Comparison of ENCODE assay signal across 11 cellular contexts in genomic region chr17:82247856-82248671, GRCh38. TPM values are rescaled to one million over a fixed set of nuclear protein-coding genes. Genes with fewer than 3 reads are reported as not detected.
DNase-seq lines count a peak whose midpoint lies in the region; ATAC-seq and TF ChIP-seq lines count a peak whose summit lies in the region.
"Had no signal": no experiment of that assay in that cellular context is flagged by ENCODE, and none has a peak within 500 bp of the region (broad histone marks: within the 10 kb centered on the region; RNA-seq: fewer than 3 reads in every experiment).

No MANE protein-coding gene starts in this region.

- peaks cover 84% of the 10 kb centered on the region for H3K79me2 ChIP-seq in mammary epithelial cell (ENCODE audit: insufficient read depth, low read length)

- no peak for TF ChIP-seq POLR2A in breast epithelium (IDR thresholded peaks at IDR 0.05)

- H3K4me2 ChIP-seq in mammary epithelial cell (ENCODE audit: insufficient read depth, low read depth, low read length): no peak overlapping the region

- H3K27me3 ChIP-seq in breast epithelium: no peaks in the 10 kb centered on the region
- H3K27me3 ChIP-seq in mammary epithelial cell (ENCODE audit: insufficient read depth, low read length): no peaks in the 10 kb centered on the region
- no peaks in the 10 kb centered on the region for H3K27me3 ChIP-seq in muscle layer of colon (ENCODE audit: control insufficient read depth in 1 of 2, insufficient read depth in 2 of 2, low read length in 2 of 2)
- H3K27me3 ChIP-seq in upper lobe of right lung: no peaks in the 10 kb centered on the region

- ATAC-seq in activated T-helper 17 cell treated with anti-CD3 and anti-CD28 coated beads, Interleukin-2, amount 50 U/mL, for 72 hours (replicated peaks): no peak
- ATAC-seq in upper lobe of right lung (no peak), GM21576 (IDR thresholded peaks at IDR 0.05; ENCODE audit: unreplicated experiment) (no peak)
- ATAC-seq in stimulated activated naive CD8-positive, alpha-beta T cell treated with anti-CD3 and anti-CD28 coated beads, Interleukin-15, amount 100 ng/mL, for 72 hours: no peak

- no peaks in the 10 kb centered on the region for H3K9me3 ChIP-seq in breast epithelium
- no peaks in the 10 kb centered on the region for H3K9me3 ChIP-seq in mammary epithelial cell (replicated peaks; ENCODE audit: insufficient read depth, low read length)
- no peaks in the 10 kb centered on the region for H3K9me3 ChIP-seq in muscle layer of colon (ENCODE audit: low read length)
- no peaks in the 10 kb centered on the region for H3K9me3 ChIP-seq in upper lobe of right lung

- in situ Hi-C loops in mammary epithelial cell (cut with MboI; ENCODE audit: low sequenced_read_pairs in 2 of 2): loop anchor here in 1 of 2 donors (10.0 kb wide), 1 partner anchor 87 kb away; the partner anchor contains the start of gene SECTM1

- peaks cover 18% of the 10 kb centered on the region for H3K4me1 Mint-ChIP-seq in activated T-helper 17 cell treated with anti-CD3 and anti-CD28 coated beads, Interleukin-2, amount 50 U/mL, for 72 hours
- peaks cover 53% of the 10 kb centered on the region for H3K4me1 Mint-ChIP-seq in stimulated activated naive CD8-positive, alpha-beta T cell treated with anti-CD3 and anti-CD28 coated beads, Interleukin-15, amount 100 ng/mL, for 72 hours

- no TSS peak for BruUV-seq in mammary epithelial cell (replicated peaks; lab: Mats Ljungman, UMichigan)

- H3K27ac ChIP-seq in breast epithelium (peak overlapping the region; percentile 85 to 91), mammary epithelial cell (ENCODE audit: insufficient read depth, low read depth, low read length) (no peak overlapping the region), muscle layer of colon (ENCODE audit: low read depth, low read length) (peak overlapping the region; percentile 75), upper lobe of right lung (no peak overlapping the region)

- no peaks in the 10 kb centered on the region for H3K9me3 Mint-ChIP-seq in activated T-helper 17 cell treated with anti-CD3 and anti-CD28 coated beads, Interleukin-2, amount 50 U/mL, for 72 hours
- no peaks in the 10 kb centered on the region for H3K9me3 Mint-ChIP-seq in stimulated activated naive CD8-positive, alpha-beta T cell treated with anti-CD3 and anti-CD28 coated beads, Interleukin-15, amount 100 ng/mL, for 72 hours
- H3K9me3 Mint-ChIP-seq: type B pancreatic cell had no signal

- peak overlapping the region; percentile 44 for H3K27ac Mint-ChIP-seq in activated T-helper 17 cell treated with anti-CD3 and anti-CD28 coated beads, Interleukin-2, amount 50 U/mL, for 72 hours
- peak overlapping the region in 1 of 2 donors; percentile 88 for H3K27ac Mint-ChIP-seq in stimulated activated naive CD8-positive, alpha-beta T cell treated with anti-CD3 and anti-CD28 coated beads, Interleukin-15, amount 100 ng/mL, for 72 hours

- no peak overlapping the region for H2AFZ ChIP-seq in mammary epithelial cell (ENCODE audit: low read depth, low read length)

- no peak overlapping the region for H3K4me3 Mint-ChIP-seq in activated T-helper 17 cell treated with anti-CD3 and anti-CD28 coated beads, Interleukin-2, amount 50 U/mL, for 72 hours
- no peak overlapping the region for H3K4me3 Mint-ChIP-seq in stimulated activated naive CD8-positive, alpha-beta T cell treated with anti-CD3 and anti-CD28 coated beads, Interleukin-15, amount 100 ng/mL, for 72 hours
- H3K4me3 Mint-ChIP-seq: type B pancreatic cell had no signal

- H3K4me3 ChIP-seq in breast epithelium (no peak overlapping the region), mammary epithelial cell (replicated peaks in 1 of 3; ENCODE audit: insufficient read depth in 1 of 3, low read depth in 2 of 3, low read length in 3 of 3) (no peak overlapping the region), muscle layer of colon (ENCODE audit: low read depth in 1 of 2, low read length in 2 of 2) (no peak overlapping the region), upper lobe of right lung (no peak overlapping the region)

- H3K36me3 ChIP-seq in breast epithelium (peaks cover 22% of the 10 kb centered on the region), mammary epithelial cell (ENCODE audit: insufficient read depth, low read length) (peaks cover 50% of the 10 kb centered on the region), muscle layer of colon (ENCODE audit: insufficient read depth, low read length) (peaks cover 89% of the 10 kb centered on the region), upper lobe of right lung (peaks cover 100% of the 10 kb centered on the region)

- dilution Hi-C loops in mammary epithelial cell (cut with HindIII; ENCODE audit: low sequenced_read_pairs): no loop called here

- TF ChIP-seq CTCF in breast epithelium (IDR thresholded peaks at IDR 0.05) (no peak), mammary epithelial cell (conservative IDR thresholded peaks at IDR 0.05 in 1 of 2, IDR thresholded peaks at IDR 0.05 in 1 of 2; ENCODE audit: extremely low read depth in 1 of 2, insufficient read depth in 1 of 2, low read depth in 1 of 2, low read length in 2 of 2) (no peak), upper lobe of right lung (IDR thresholded peaks at IDR 0.05) (no peak)

- no peak for DNase-seq in breast epithelium (ENCODE audit: low spot score in 2 of 2)
- no peak for DNase-seq in mammary epithelial cell
- DNase-seq in upper lobe of right lung: peak; percentile 52
- DNase-seq in DMS114 treated with DMSO at 0.1 percent for 48 hours (lab: John Stamatoyannopoulos, UW; ENCODE audit: unreplicated experiment): no peak
- DNase-seq in stimulated activated naive CD8-positive, alpha-beta T cell treated with anti-CD3 and anti-CD28 coated beads, Interleukin-15, amount 100 ng/mL, for 72 hours: no peak
- DNase-seq: GF-D8, NCI-H1048 had no signal

- H3K4me1 ChIP-seq in breast epithelium (peaks cover 15 to 17% of the 10 kb centered on the region in 2 donors), mammary epithelial cell (ENCODE audit: insufficient read depth, low read length) (peaks cover 35% of the 10 kb centered on the region), muscle layer of colon (ENCODE audit: insufficient read depth, low read length) (peaks cover 36% of the 10 kb centered on the region), upper lobe of right lung (peaks cover 25% of the 10 kb centered on the region)

- 84% methylated on average over 25 of the region's 28 CpGs for WGBS in mammary epithelial cell (ENCODE audit: low coverage, missing lambda C conversion rate)

- intact Hi-C loops in breast epithelium (cut with DNase I; ENCODE audit: low total_unique reads) (loop anchor here (10.0 kb wide), 1 partner anchor 77 kb away; no protein-coding TSS in a partner anchor), mammary epithelial cell (cut with micrococcal nuclease) (no loop called here), upper lobe of right lung (cut with DNase I) (no loop called here)

- CTCF ChIA-PET in mammary epithelial cell (lab: Charles Lee; ENCODE audit: low non-redundant PET): no interaction called here

- peaks cover 97% of the 10 kb centered on the region for H3K36me3 Mint-ChIP-seq in activated T-helper 17 cell treated with anti-CD3 and anti-CD28 coated beads, Interleukin-2, amount 50 U/mL, for 72 hours (ENCODE audit: low read depth)

- no peaks in the 10 kb centered on the region for H3K27me3 Mint-ChIP-seq in activated T-helper 17 cell treated with anti-CD3 and anti-CD28 coated beads, Interleukin-2, amount 50 U/mL, for 72 hours
- H3K27me3 Mint-ChIP-seq in stimulated activated naive CD8-positive, alpha-beta T cell treated with anti-CD3 and anti-CD28 coated beads, Interleukin-15, amount 100 ng/mL, for 72 hours: no peaks in the 10 kb centered on the region
- H3K27me3 Mint-ChIP-seq: type B pancreatic cell had no signal

- H3K9ac ChIP-seq in mammary epithelial cell (ENCODE audit: insufficient read depth, low read length): no peak overlapping the region
- peak overlapping the region; percentile 49 for H3K9ac ChIP-seq in muscle layer of colon (ENCODE audit: low read length)

- peaks cover 5% of the 10 kb centered on the region for H4K20me1 ChIP-seq in mammary epithelial cell (ENCODE audit: insufficient read depth, low read length)

RNA-seq across cellular contexts. Expression of gene SLC16A3, which starts 19.2 kb away (rescaled TPM):
- 10 to 100 TPM; 10.2 to 22.6 (median 17.3) TPM for total RNA-seq in breast epithelium
- total RNA-seq in mammary epithelial cell: 100 to 1,000 TPM; 180 to 212 TPM
- 118 TPM for polyA plus RNA-seq in mammary epithelial cell
- 42.3 TPM for polyA minus RNA-seq in mammary epithelial cell
- 100 to 1,000 TPM; 167 to 309 TPM for total RNA-seq in activated T-helper 17 cell treated with anti-CD3 and anti-CD28 coated beads, Interleukin-2, amount 50 U/mL, for 72 hours
- total RNA-seq in upper lobe of right lung: 77.5 TPM

RNA-seq across cellular contexts. Expression of gene CSNK1D, which starts 25.4 kb away (rescaled TPM):
- total RNA-seq in breast epithelium (10 to 100 TPM; 50.7 to 85.9 (median 75.2) TPM), mammary epithelial cell (100 to 1,000 TPM in 1 of 2 donors, 10 to 100 TPM in 1; 68.7 to 163 TPM), upper lobe of right lung (150 TPM)
- polyA plus RNA-seq in mammary epithelial cell: 146 TPM
- polyA minus RNA-seq in mammary epithelial cell: 216 TPM
- total RNA-seq in activated T-helper 17 cell treated with anti-CD3 and anti-CD28 coated beads, Interleukin-2, amount 50 U/mL, for 72 hours: 100 to 1,000 TPM; 140 to 142 TPM

RNA-seq across cellular contexts. Expression of gene CCDC57, which starts 35.4 kb away (rescaled TPM):
- total RNA-seq in breast epithelium (10 to 100 TPM; 13.4 to 56.9 (median 52.8) TPM), mammary epithelial cell (10 to 100 TPM; 24.8 to 52.0 TPM), upper lobe of right lung (50.5 TPM)
- polyA plus RNA-seq in mammary epithelial cell: 14.1 TPM
- 7.5 TPM for polyA minus RNA-seq in mammary epithelial cell
- total RNA-seq in activated T-helper 17 cell treated with anti-CD3 and anti-CD28 coated beads, Interleukin-2, amount 50 U/mL, for 72 hours: 10 to 100 TPM; 36.9 to 37.7 TPM

Comparison
In these comparisons a context has a peak if more than half of its experiments do, and no peak if none do; other contexts are left out.
1. H3K27ac ChIP-seq: peak in breast epithelium (2 of 2) and muscle layer of colon (single experiment); none in mammary epithelial cell (single experiment) and upper lobe of right lung (single experiment).